In the genomic region with DNA sequence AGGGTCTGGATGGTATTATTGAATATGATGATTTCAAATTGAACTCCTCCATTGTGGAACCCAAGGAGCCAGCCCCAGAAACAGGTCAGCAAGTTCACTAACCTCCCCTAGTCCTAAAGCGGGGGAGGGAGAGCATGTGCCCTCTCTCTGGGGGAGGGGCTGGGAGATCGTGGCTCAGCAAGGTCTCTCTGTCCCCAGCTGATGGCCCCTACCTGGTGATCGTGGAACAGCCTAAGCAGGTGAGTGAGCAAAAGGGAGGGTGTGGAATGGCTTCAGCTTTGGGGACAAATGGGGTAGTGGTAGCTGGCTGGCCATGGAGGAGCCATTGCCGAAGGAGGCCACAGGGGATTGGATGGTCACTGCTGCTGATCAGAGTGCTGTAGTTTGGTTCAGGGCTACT, we compare ENCODE assay signal across 8 cellular contexts. TPM values are rescaled to one million over a fixed set of nuclear protein-coding genes. Genes with fewer than 3 reads are reported as not detected.
DNase-seq lines count a peak whose midpoint lies in the region; ATAC-seq and TF ChIP-seq lines count a peak whose summit lies in the region.

No MANE protein-coding gene starts in this region.

- no peak overlapping the region for H3K9ac ChIP-seq in fibroblast of lung (ENCODE audit: insufficient read depth, low read length)

- DNase-seq in GM06990 (ENCODE audit: extremely low read depth, insufficient read length) = no peak
- no peak for DNase-seq in SJSA1 (ENCODE audit: low read depth in 1 of 2, low spot score in 2 of 2)
- DNase-seq in fibroblast of lung (ENCODE audit: low read depth in 2 of 2) = no peak
- no peak for DNase-seq in retinal pigment epithelial cell (ENCODE audit: low read depth)
- DNase-seq in pons (ENCODE audit: low spot score) = no peak

- H3K79me2 ChIP-seq in fibroblast of lung (ENCODE audit: control insufficient read depth, insufficient read depth, low read length) = no peaks in the 10 kb centered on the region

- H3K4me3 ChIP-seq in GM06990 (replicated peaks; ENCODE audit: low read depth, low read length) (peak overlapping the region; percentile 95), SJSA1 (peak overlapping the region; percentile 62), fibroblast of lung (replicated peaks in 1 of 4; ENCODE audit: control extremely low read depth in 1 of 4, insufficient read depth in 1 of 4, low read depth in 3 of 4, low read length in 4 of 4) (peak overlapping the region; percentile 60 to 87 (median 68)), retinal pigment epithelial cell (ENCODE audit: low read length) (peak overlapping the region; percentile 72)

- H3K4me1 ChIP-seq in SJSA1 (replicated peaks) (peaks cover 36% of the 10 kb centered on the region), fibroblast of lung (ENCODE audit: control insufficient read depth, extremely low read depth, insufficient read depth, low read length) (peaks cover 4% of the 10 kb centered on the region)

- H3K9me3 ChIP-seq in SJSA1 (replicated peaks) = no peaks in the 10 kb centered on the region; the same call in 1 of the 2 replicates
- no peaks in the 10 kb centered on the region for H3K9me3 ChIP-seq in fibroblast of lung (ENCODE audit: control insufficient read depth, insufficient read depth, low read depth, low read length)

- ATAC-seq in GM21423 (IDR thresholded peaks at IDR 0.05; ENCODE audit: unreplicated experiment) (no peak), HG03565 (IDR thresholded peaks at IDR 0.05; ENCODE audit: unreplicated experiment) (no peak), GM18861 (IDR thresholded peaks at IDR 0.05; ENCODE audit: unreplicated experiment) (no peak)

- H3K27me3 ChIP-seq in GM06990 (replicated peaks; ENCODE audit: control insufficient read depth, insufficient read depth, low read length) (no peaks in the 10 kb centered on the region), SJSA1 (replicated peaks) (no peaks in the 10 kb centered on the region; the same call in 1 of the 2 replicates), fibroblast of lung (ENCODE audit: control insufficient read depth, insufficient read depth, low read length) (no peaks in the 10 kb centered on the region)

- peak overlapping the region; percentile 92 for H3K4me2 ChIP-seq in fibroblast of lung (ENCODE audit: extremely low read depth, insufficient read depth, low read length)

- H2AFZ ChIP-seq in fibroblast of lung (ENCODE audit: low read length) = no peak overlapping the region

- no peaks in the 10 kb centered on the region for H4K20me1 ChIP-seq in fibroblast of lung (ENCODE audit: control insufficient read depth, extremely low read depth, insufficient read depth, low read length)

- H3K36me3 ChIP-seq in GM06990 (ENCODE audit: control insufficient read depth, insufficient read depth, low read length) (peaks cover 35% of the 10 kb centered on the region), SJSA1 (peaks cover 47% of the 10 kb centered on the region), fibroblast of lung (ENCODE audit: control insufficient read depth, insufficient read depth, low read length) (peaks cover 5% of the 10 kb centered on the region)

- H3K27ac ChIP-seq in SJSA1 (peak overlapping the region; percentile 60; the same call in 1 of the 2 replicates), fibroblast of lung (ENCODE audit: insufficient read depth, low read length) (peak overlapping the region; percentile 67)

- TF ChIP-seq CTCF in GM06990 (IDR thresholded peaks at IDR 0.05; ENCODE audit: insufficient read depth, low read length, poor library complexity, severe bottlenecking) (no peak), fibroblast of lung (conservative IDR thresholded peaks at IDR 0.05 in 1 of 2, IDR thresholded peaks at IDR 0.05 in 1 of 2; ENCODE audit: low read depth in 1 of 2, low read length in 2 of 2) (no peak), retinal pigment epithelial cell (conservative IDR thresholded peaks at IDR 0.05; ENCODE audit: low read depth, low read length) (no peak)

RNA-seq across cellular contexts. Expression of gene NFKB2, which starts 0.7 kb away (rescaled TPM):
- 28.8 and 37.2 TPM in 2 replicates for total RNA-seq in SJSA1 (2014; rRNA removed; shearing (Covaris generic))
- total RNA-seq in fibroblast of lung = 16.7 and 23.3 TPM in 2 replicates
- 6.8 and 7.6 TPM in 2 replicates for polyA plus RNA-seq in fibroblast of lung
- polyA plus RNA-seq in fibroblast of lung (2012) = 10.5 and 13.1 TPM in 2 replicates
- polyA minus RNA-seq in fibroblast of lung (ENCODE audit: low replicate concordance) = 11.3 and 14.5 TPM in 2 replicates

RNA-seq across cellular contexts. Expression of gene PSD, which starts 22.3 kb away (rescaled TPM):
- 0.08 TPM in 1 of 2 replicates, not detected in the other for total RNA-seq in SJSA1 (2014; rRNA removed; shearing (Covaris generic))
- total RNA-seq in fibroblast of lung = 5.3 and 6.9 TPM in 2 replicates
- polyA plus RNA-seq in fibroblast of lung = 0.07 and 0.30 TPM in 2 replicates
- 1.6 and 2.6 TPM in 2 replicates for polyA plus RNA-seq in fibroblast of lung (2012)
- polyA minus RNA-seq in fibroblast of lung (ENCODE audit: low replicate concordance) = not detected in 2 replicates

RNA-seq across cellular contexts. Expression of gene FBXL15, which starts 24.4 kb away (rescaled TPM):
- 11.0 and 40.1 TPM in 2 replicates for total RNA-seq in SJSA1 (2014; rRNA removed; shearing (Covaris generic))
- 6.7 and 7.3 TPM in 2 replicates for total RNA-seq in fibroblast of lung
- 2.2 and 2.8 TPM in 2 replicates for polyA plus RNA-seq in fibroblast of lung
- polyA plus RNA-seq in fibroblast of lung (2012) = 5.7 and 6.8 TPM in 2 replicates
- 0.47 and 0.82 TPM in 2 replicates for polyA minus RNA-seq in fibroblast of lung (ENCODE audit: low replicate concordance)

RNA-seq across cellular contexts. Expression of gene CUEDC2, which starts 36.1 kb away (rescaled TPM):
- 50.7 and 57.9 TPM in 2 replicates for total RNA-seq in SJSA1 (2014; rRNA removed; shearing (Covaris generic))
- total RNA-seq in fibroblast of lung = 60.8 and 63.2 TPM in 2 replicates
- 62.3 and 66.8 TPM in 2 replicates for polyA plus RNA-seq in fibroblast of lung
- polyA plus RNA-seq in fibroblast of lung (2012) = 72.6 and 85.2 TPM in 2 replicates
- 75.4 and 77.0 TPM in 2 replicates for polyA minus RNA-seq in fibroblast of lung (ENCODE audit: low replicate concordance)

RNA-seq across cellular contexts. Expression of gene C10orf95, which starts 55.1 kb away (rescaled TPM):
- total RNA-seq in SJSA1 (2014; rRNA removed; shearing (Covaris generic)) = not detected in 2 replicates
- total RNA-seq in fibroblast of lung = under 0.01 and 0.17 TPM in 2 replicates
- not detected in 2 replicates for polyA plus RNA-seq in fibroblast of lung
- polyA plus RNA-seq in fibroblast of lung (2012) = not detected in 2 replicates
- not detected in 2 replicates for polyA minus RNA-seq in fibroblast of lung (ENCODE audit: low replicate concordance)
